In genomic region chr1:178645826-178646200, GRCh38 we compare ENCODE assay signal across 1 cellular context.
A peak's percentile ranks its signal among the peaks of the same experiment; 100 is the strongest.
TF ChIP-seq lines count a peak whose summit lies in the region.

No MANE protein-coding gene starts in this region.

TF ChIP-seq in IMR-90, 13 proteins besides CTCF, POLR2A, EP300 and RAD21 (continued from another document):
- TF ChIP-seq CEBPB (IDR thresholded peaks at IDR 0.05; ENCODE audit: low read depth, low read length) (peak; percentile 14; the same call in 1 of the 2 replicates), BHLHE40 (IDR thresholded peaks at IDR 0.05; ENCODE audit: low read depth, low read length) (no peak)
